1 cellular context compared by ENCODE assay signal in the genomic region with DNA sequence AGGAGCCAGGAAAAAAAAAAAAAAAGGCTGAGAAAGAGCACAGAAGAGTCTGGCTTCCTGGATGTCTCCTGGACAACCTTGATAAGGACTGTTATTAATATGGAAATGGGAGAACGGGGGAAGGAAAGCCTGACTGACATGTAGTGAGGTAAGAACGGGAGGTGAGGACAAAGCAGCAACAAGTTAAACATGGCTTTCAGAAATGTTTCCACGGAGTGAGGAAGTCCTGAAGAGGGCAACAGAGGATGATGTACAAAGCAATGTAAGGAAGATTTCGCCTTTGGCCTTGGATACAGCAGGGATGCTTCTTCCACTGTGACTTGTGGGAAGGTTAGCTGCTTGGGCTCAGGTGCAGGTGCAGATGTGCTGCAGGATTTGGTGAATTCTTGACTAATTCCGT.
TF ChIP-seq lines count a peak whose summit lies in the region.

No MANE protein-coding gene starts in this region.

TF ChIP-seq in SK-N-SH, 30 proteins besides CTCF, POLR2A, EP300 and RAD21 (continued from another document):
- TF ChIP-seq, protein P1, sequence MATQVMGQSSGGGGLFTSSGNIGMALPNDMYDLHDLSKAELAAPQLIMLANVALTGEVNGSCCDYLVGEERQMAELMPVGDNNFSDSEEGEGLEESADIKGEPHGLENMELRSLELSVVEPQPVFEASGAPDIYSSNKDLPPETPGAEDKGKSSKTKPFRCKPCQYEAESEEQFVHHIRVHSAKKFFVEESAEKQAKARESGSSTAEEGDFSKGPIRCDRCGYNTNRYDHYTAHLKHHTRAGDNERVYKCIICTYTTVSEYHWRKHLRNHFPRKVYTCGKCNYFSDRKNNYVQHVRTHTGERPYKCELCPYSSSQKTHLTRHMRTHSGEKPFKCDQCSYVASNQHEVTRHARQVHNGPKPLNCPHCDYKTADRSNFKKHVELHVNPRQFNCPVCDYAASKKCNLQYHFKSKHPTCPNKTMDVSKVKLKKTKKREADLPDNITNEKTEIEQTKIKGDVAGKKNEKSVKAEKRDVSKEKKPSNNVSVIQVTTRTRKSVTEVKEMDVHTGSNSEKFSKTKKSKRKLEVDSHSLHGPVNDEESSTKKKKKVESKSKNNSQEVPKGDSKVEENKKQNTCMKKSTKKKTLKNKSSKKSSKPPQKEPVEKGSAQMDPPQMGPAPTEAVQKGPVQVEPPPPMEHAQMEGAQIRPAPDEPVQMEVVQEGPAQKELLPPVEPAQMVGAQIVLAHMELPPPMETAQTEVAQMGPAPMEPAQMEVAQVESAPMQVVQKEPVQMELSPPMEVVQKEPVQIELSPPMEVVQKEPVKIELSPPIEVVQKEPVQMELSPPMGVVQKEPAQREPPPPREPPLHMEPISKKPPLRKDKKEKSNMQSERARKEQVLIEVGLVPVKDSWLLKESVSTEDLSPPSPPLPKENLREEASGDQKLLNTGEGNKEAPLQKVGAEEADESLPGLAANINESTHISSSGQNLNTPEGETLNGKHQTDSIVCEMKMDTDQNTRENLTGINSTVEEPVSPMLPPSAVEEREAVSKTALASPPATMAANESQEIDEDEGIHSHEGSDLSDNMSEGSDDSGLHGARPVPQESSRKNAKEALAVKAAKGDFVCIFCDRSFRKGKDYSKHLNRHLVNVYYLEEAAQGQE (IDR thresholded peaks at IDR 0.05; ENCODE audit: low read depth, low read length) = no peak
